9 cellular contexts compared by ENCODE assay signal in the genomic region with DNA sequence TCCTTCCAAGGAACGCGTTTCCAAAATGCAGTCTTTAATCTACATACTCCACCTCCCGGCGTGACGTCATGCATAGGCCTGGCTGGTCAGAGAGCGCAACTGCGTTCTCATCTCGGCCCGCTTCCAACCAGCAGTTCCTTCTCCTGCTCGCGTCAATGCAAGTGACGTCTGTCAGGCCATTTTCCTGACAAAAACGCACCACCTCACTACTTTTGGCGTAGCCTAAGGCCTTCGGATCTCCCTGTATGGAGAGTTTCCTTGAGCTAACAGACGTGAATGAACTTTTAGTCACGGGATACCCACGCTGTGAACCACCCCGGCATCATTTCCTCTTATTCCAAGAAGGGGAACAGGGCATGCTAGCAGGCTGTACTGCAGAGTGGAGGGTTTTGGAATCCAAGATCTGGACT. TPM values are rescaled to one million over a fixed set of nuclear protein-coding genes. Genes with fewer than 3 reads are reported as not detected.
DNase-seq lines count a peak whose midpoint lies in the region; ATAC-seq and TF ChIP-seq lines count a peak whose summit lies in the region.
"Had no signal": no experiment of that assay in that cellular context is flagged by ENCODE, and none has a peak within 500 bp of the region (broad histone marks: within the 10 kb centered on the region; RNA-seq: fewer than 3 reads in every experiment).

No MANE protein-coding gene starts in this region.

- H3K9me3 ChIP-seq in CD8-positive, alpha-beta memory T cell (ENCODE audit: low read length), result no peaks in the 10 kb centered on the region

- H3K36me3 ChIP-seq in CD8-positive, alpha-beta memory T cell (ENCODE audit: insufficient read depth, low read length), result no peaks in the 10 kb centered on the region

- peaks cover 3 to 8% (median 7%) of the 10 kb centered on the region in 3 donors for H3K4me1 Mint-ChIP-seq in CD8-positive, alpha-beta memory T cell
- peaks cover 7% of the 10 kb centered on the region for H3K4me1 Mint-ChIP-seq in activated naive CD8-positive, alpha-beta T cell treated with anti-CD3 and anti-CD28 coated beads, Interleukin-2, amount 50 U/mL, for 24 hours
- H3K4me1 Mint-ChIP-seq: brain had no signal

- H3K27ac Mint-ChIP-seq in CD8-positive, alpha-beta memory T cell, result peak overlapping the region in 2 of 8 donors; percentile 51 to 58
- H3K27ac Mint-ChIP-seq in activated naive CD8-positive, alpha-beta T cell treated with anti-CD3 and anti-CD28 coated beads, Interleukin-2, amount 50 U/mL, for 24 hours, result no peak overlapping the region
- H3K27ac Mint-ChIP-seq: brain had no signal

- peak overlapping the region; percentile 5 to 78 (median 59) for H3K4me3 Mint-ChIP-seq in CD8-positive, alpha-beta memory T cell
- peak overlapping the region; percentile 27 for H3K4me3 Mint-ChIP-seq in activated naive CD8-positive, alpha-beta T cell treated with anti-CD3 and anti-CD28 coated beads, Interleukin-2, amount 50 U/mL, for 24 hours
- H3K4me3 Mint-ChIP-seq: brain had no signal

- no peaks in the 10 kb centered on the region for H3K9me3 Mint-ChIP-seq in CD8-positive, alpha-beta memory T cell
- H3K9me3 Mint-ChIP-seq in activated naive CD8-positive, alpha-beta T cell treated with anti-CD3 and anti-CD28 coated beads, Interleukin-2, amount 50 U/mL, for 24 hours, result no peaks in the 10 kb centered on the region
- H3K9me3 Mint-ChIP-seq: brain had no signal

- H3K27me3 Mint-ChIP-seq in CD8-positive, alpha-beta memory T cell, result peaks cover 8 to 15% of the 10 kb centered on the region in 2 donors
- peaks cover 17% of the 10 kb centered on the region for H3K27me3 Mint-ChIP-seq in activated naive CD8-positive, alpha-beta T cell treated with anti-CD3 and anti-CD28 coated beads, Interleukin-2, amount 50 U/mL, for 24 hours

- DNase-seq in CD8-positive, alpha-beta memory T cell, result peak in 3 of 5 donors; percentile 8 to 37 (median 30)
- peak; percentile 89 for DNase-seq in NOMO-1 treated with DMSO at 0.1 percent for 48 hours (lab: John Stamatoyannopoulos, UW; ENCODE audit: unreplicated experiment)
- DNase-seq in activated naive CD8-positive, alpha-beta T cell treated with anti-CD3 and anti-CD28 coated beads, Interleukin-2, amount 50 U/mL, for 24 hours, result peak; percentile 34
- peak in 35 of 51 donors; percentile 3 to 67 (median 25) for DNase-seq in hypothalamus (lab: John Stamatoyannopoulos, UW)
- DNase-seq in stimulated activated CD4-positive, alpha-beta T cell treated with anti-CD3 and anti-CD28 coated beads, Interleukin-4, amount 100 ng/mL, for 24 hours, result peak; percentile 27
- DNase-seq in middle frontal gyrus (ENCODE audit: extremely low spot score, low spot score), result no peak

- POLR2A ChIA-PET in CD8-positive, alpha-beta memory T cell (lab: Charles Lee), result interaction anchor here (0.6 kb wide), 1 partner anchor 72 kb away, joined by 4 read pairs; no protein-coding TSS in a partner anchor

- peak overlapping the region; percentile 33 for H3K27ac ChIP-seq in CD8-positive, alpha-beta memory T cell (ENCODE audit: low read depth, low read length)

- H3K4me1 ChIP-seq in CD8-positive, alpha-beta memory T cell (ENCODE audit: insufficient read depth, low read length), result no peaks in the 10 kb centered on the region

- H3K27me3 ChIP-seq in CD8-positive, alpha-beta memory T cell (ENCODE audit: insufficient read depth, low read length, poor library complexity, severe bottlenecking), result no peaks in the 10 kb centered on the region

- H3K4me3 ChIP-seq in CD8-positive, alpha-beta memory T cell (ENCODE audit: low read length), result peak overlapping the region; percentile 21

- CTCF ChIA-PET in CD8-positive, alpha-beta memory T cell (lab: Charles Lee), result no interaction called here

- H3K36me3 Mint-ChIP-seq in CD8-positive, alpha-beta memory T cell, result no peaks in the 10 kb centered on the region
- no peaks in the 10 kb centered on the region for H3K36me3 Mint-ChIP-seq in activated naive CD8-positive, alpha-beta T cell treated with anti-CD3 and anti-CD28 coated beads, Interleukin-2, amount 50 U/mL, for 24 hours (ENCODE audit: low read depth)
- H3K36me3 Mint-ChIP-seq: brain had no signal

- no peak for TF ChIP-seq POLR2A in GM18505 (IDR thresholded peaks at IDR 0.05; ENCODE audit: borderline replicate concordance, extremely low read depth, insufficient read depth, insufficient read length)

- ATAC-seq in activated naive CD8-positive, alpha-beta T cell treated with anti-CD3 and anti-CD28 coated beads, Interleukin-2, amount 50 U/mL, for 24 hours, result peak; percentile 43
- ATAC-seq in GM18505 (IDR thresholded peaks at IDR 0.05; ENCODE audit: unreplicated experiment), result no peak
- no peak for ATAC-seq in GM19023 (IDR thresholded peaks at IDR 0.05; ENCODE audit: unreplicated experiment)

RNA-seq across cellular contexts. Expression of gene TEX14, which starts 25.0 kb away (rescaled TPM):
- under 1 TPM; 0.11 to 0.20 TPM for total RNA-seq in CD8-positive, alpha-beta memory T cell
- not detected for polyA plus RNA-seq in CD8-positive, alpha-beta memory T cell

RNA-seq across cellular contexts. Expression of gene RAD51C, which starts 25.5 kb away (rescaled TPM):
- total RNA-seq in CD8-positive, alpha-beta memory T cell, result 10 to 100 TPM; 88.9 to 95.3 TPM
- polyA plus RNA-seq in CD8-positive, alpha-beta memory T cell, result 42.0 TPM
